Comparison of ENCODE assay signal across 23 cellular contexts in the genomic region with DNA sequence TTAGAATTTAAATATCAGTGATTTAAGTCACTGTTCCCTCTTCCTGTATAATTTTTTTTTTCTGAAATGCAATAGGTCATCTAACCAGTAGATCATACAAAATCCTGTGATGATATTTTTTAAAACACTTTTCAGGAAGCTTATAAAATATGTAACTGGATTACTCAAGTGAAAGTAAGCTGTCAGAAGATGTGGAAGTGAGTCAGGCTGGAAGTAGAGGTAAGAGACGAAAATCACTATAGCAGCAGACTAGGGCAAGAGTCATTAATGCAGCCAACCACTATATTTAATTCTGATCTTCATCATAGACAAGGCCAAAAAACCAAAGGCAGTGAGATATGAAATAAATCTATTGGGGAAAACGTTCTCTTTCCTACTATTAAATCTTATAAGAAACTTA.
"Had no signal": no experiment of that assay in that cellular context is flagged by ENCODE, and none has a peak within 500 bp of the region (broad histone marks: within the 10 kb centered on the region; RNA-seq: fewer than 3 reads in every experiment).

No MANE protein-coding gene starts in this region.

- DNase-seq: colonic mucosa; effector memory CD4-positive, alpha-beta T cell; heart left ventricle; left cardiac atrium; left lung; mammary epithelial cell; mesendoderm; midbrain; naive thymus-derived CD4-positive, alpha-beta T cell; nephron progenitor cell; nucleus accumbens; stimulated activated CD4-positive, alpha-beta T cell treated with anti-CD3 and anti-CD28 coated beads, Interleukin-2, amount 100 ng/mL, for 24 hours; stimulated activated CD4-positive, alpha-beta T cell treated with anti-CD3 and anti-CD28 coated beads, Interleukin-4, amount 100 ng/mL, for 24 hours; stimulated activated naive CD8-positive, alpha-beta T cell treated with anti-CD3 and anti-CD28 coated beads, Interleukin-15, Interleukin-2, amounts not matched to agents 100 U/mL and 50 U/mL, for 24 hours; substantia nigra; testis; tibial artery had no signal

- H3K4me1 ChIP-seq: esophagus muscularis mucosa, gastroesophageal sphincter, heart left ventricle, left lung, prostate gland, right atrium auricular region, testis, tibial artery had no signal

- H3K36me3 ChIP-seq: colonic mucosa, esophagus muscularis mucosa, gastroesophageal sphincter, heart left ventricle, left lung, prostate gland, right atrium auricular region, tibial artery had no signal

- H3K4me2 ChIP-seq: hepatocyte, smooth muscle cell had no signal

- H2AFZ ChIP-seq: hepatocyte had no signal

- H3K27ac ChIP-seq: colonic mucosa, esophagus muscularis mucosa, gastroesophageal sphincter, heart left ventricle, hepatocyte, left lung, prostate gland, right atrium auricular region, testis, tibial artery had no signal

- H3K9me3 ChIP-seq: colonic mucosa, esophagus muscularis mucosa, gastroesophageal sphincter, heart left ventricle, left lung, prostate gland, right atrium auricular region, testis, tibial artery had no signal

- H3K4me3 ChIP-seq: colonic mucosa, esophagus muscularis mucosa, gastroesophageal sphincter, heart left ventricle, hepatocyte, left lung, prostate gland, right atrium auricular region, smooth muscle cell, testis, tibial artery had no signal

- H3K27me3 ChIP-seq: colonic mucosa, esophagus muscularis mucosa, gastroesophageal sphincter, heart left ventricle, hepatocyte, left lung, right atrium auricular region, testis, tibial artery had no signal

- H3K79me2 ChIP-seq: hepatocyte had no signal
